16 cellular contexts compared by ENCODE assay signal in the genomic region with DNA sequence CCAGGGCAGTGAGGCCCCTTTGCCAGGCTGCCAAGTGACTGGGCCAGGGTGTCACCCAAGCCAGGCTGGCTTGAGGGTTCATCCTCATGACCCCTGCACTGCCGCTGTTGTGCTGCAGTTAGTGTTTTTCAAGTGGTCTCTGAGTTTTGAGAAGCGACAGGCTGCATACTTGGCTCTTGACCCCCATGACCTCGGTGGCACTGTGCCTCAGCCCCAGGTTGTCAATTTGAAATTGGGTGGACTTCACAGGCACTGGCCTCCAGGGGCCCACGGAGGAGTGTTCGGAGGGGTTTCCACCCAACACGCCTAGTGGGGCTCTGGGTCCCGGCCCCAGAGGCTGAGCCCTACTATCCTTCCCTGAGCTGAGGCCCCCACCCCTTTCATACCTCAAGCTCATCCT. TPM values are rescaled to one million over a fixed set of nuclear protein-coding genes. Genes with fewer than 3 reads are reported as not detected.
DNase-seq lines count a peak whose midpoint lies in the region; ATAC-seq and TF ChIP-seq lines count a peak whose summit lies in the region.
"Had no signal": no experiment of that assay in that cellular context is flagged by ENCODE, and none has a peak within 500 bp of the region (broad histone marks: within the 10 kb centered on the region; RNA-seq: fewer than 3 reads in every experiment).

No MANE protein-coding gene starts in this region.

- peak overlapping the region; percentile 5 to 6 for H3K27ac ChIP-seq in right atrium auricular region
- H3K27ac ChIP-seq in skeletal muscle tissue (ENCODE audit: low read depth, low read length): peak overlapping the region; percentile 98
- H3K27ac ChIP-seq: BLaER1 treated with 17β-estradiol and CSF1 and Interleukin-3, amounts not matched to agents 10 nM and 100 nM had no signal

- H3K4me3 Mint-ChIP-seq in type B pancreatic cell: no peak overlapping the region
- H3K4me3 Mint-ChIP-seq: B cell; CD8-positive, alpha-beta T cell had no signal

- H3K36me3 ChIP-seq in right atrium auricular region (peaks cover 12% of the 10 kb centered on the region), skeletal muscle tissue (ENCODE audit: control insufficient read depth in 3 of 3, insufficient read depth in 3 of 3, low read length in 3 of 3) (peaks cover 5 to 16% (median 7%) of the 10 kb centered on the region in 3 donors)
- H3K36me3 ChIP-seq: HAP-1 had no signal

- intact Hi-C loops in left ventricle myocardium superior (cut with micrococcal nuclease): no loop called here

- H3K27me3 ChIP-seq in right atrium auricular region (no peaks in the 10 kb centered on the region), skeletal muscle tissue (ENCODE audit: control insufficient read depth in 3 of 3, insufficient read depth in 3 of 3, low read length in 3 of 3) (no peaks in the 10 kb centered on the region)
- H3K27me3 ChIP-seq: BLaER1 treated with 17β-estradiol and CSF1 and Interleukin-3, amounts not matched to agents 10 nM and 100 nM had no signal

- no peaks in the 10 kb centered on the region for H3K27me3 Mint-ChIP-seq in type B pancreatic cell
- H3K27me3 Mint-ChIP-seq: B cell had no signal

- H3K4me1 Mint-ChIP-seq in type B pancreatic cell (ENCODE audit: unreplicated experiment): no peaks in the 10 kb centered on the region

- TF ChIP-seq CTCF in right atrium auricular region (IDR thresholded peaks at IDR 0.05) (no peak), type B pancreatic cell (conservative IDR thresholded peaks at IDR 0.05) (no peak)

- no peak for ATAC-seq in left ventricle myocardium superior
- ATAC-seq: CD8-positive, alpha-beta T cell; GM12878 had no signal

- peaks cover 11% of the 10 kb centered on the region for H3K36me3 Mint-ChIP-seq in type B pancreatic cell

- H3K4me3 ChIP-seq in right atrium auricular region (no peak overlapping the region), skeletal muscle tissue (ENCODE audit: low read length in 3 of 3) (peak overlapping the region in 1 of 3 donors; percentile 30)
- H3K4me3 ChIP-seq: BLaER1 treated with 17β-estradiol and CSF1 and Interleukin-3, amounts not matched to agents 10 nM and 100 nM; GM12878; HAP-1 had no signal

- peak overlapping the region; percentile 45 to 54 (median 46) for H3K9ac ChIP-seq in skeletal muscle tissue (ENCODE audit: low read depth in 1 of 3, low read length in 3 of 3)
- H3K9ac ChIP-seq: BLaER1 treated with 17β-estradiol and CSF1 and Interleukin-3, amounts not matched to agents 10 nM and 100 nM had no signal

- H3K9me3 Mint-ChIP-seq in type B pancreatic cell: no peaks in the 10 kb centered on the region
- H3K9me3 Mint-ChIP-seq: CD8-positive, alpha-beta T cell had no signal

- H3K9me3 ChIP-seq in right atrium auricular region: no peaks in the 10 kb centered on the region
- H3K9me3 ChIP-seq in skeletal muscle tissue (ENCODE audit: control insufficient read depth in 3 of 3, low read length in 3 of 3): no peaks in the 10 kb centered on the region
- H3K9me3 ChIP-seq: BLaER1 treated with 17β-estradiol and CSF1 and Interleukin-3, amounts not matched to agents 10 nM and 100 nM; HAP-1 had no signal

- DNase-seq in right atrium auricular region (ENCODE audit: low spot score) (peak; percentile 54), left ventricle myocardium superior (no peak), mesenteric fat pad (ENCODE audit: low spot score) (peak; percentile 84), type B pancreatic cell (ENCODE audit: extremely low spot score, unreplicated experiment) (peak; percentile 64), T-helper 1 cell (no peak), hippocampal formation (lab: John Stamatoyannopoulos, UW) (no peak), UCSD-AML1 (lab: John Stamatoyannopoulos, UW; ENCODE audit: unreplicated experiment) (no peak)
- DNase-seq: Calu3, DMS79 treated with DMSO at 0.1 percent for 48 hours, GF-D8 had no signal

- no peak overlapping the region for H3K27ac Mint-ChIP-seq in type B pancreatic cell
- H3K27ac Mint-ChIP-seq: B cell; CD8-positive, alpha-beta T cell had no signal

- peaks cover 0 to 96% of the 10 kb centered on the region in 2 donors for H3K4me1 ChIP-seq in right atrium auricular region
- peaks cover 87 to 94% (median 90%) of the 10 kb centered on the region in 3 donors for H3K4me1 ChIP-seq in skeletal muscle tissue (ENCODE audit: control insufficient read depth in 3 of 3, insufficient read depth in 3 of 3, low read length in 3 of 3)
- H3K4me1 ChIP-seq: HAP-1 had no signal

RNA-seq across cellular contexts. Expression of a gene that starts 42.7 kb away (rescaled TPM):
- total RNA-seq in right atrium auricular region (10 to 100 TPM; 35.8 to 45.3 TPM), left ventricle myocardium superior (18.6 TPM), mesenteric fat pad (34.4 TPM), skeletal muscle tissue (29.7 TPM), type B pancreatic cell (ENCODE audit: low replicate concordance) (17.5 and 24.5 TPM in 2 replicates)

RNA-seq across cellular contexts. Expression of a gene that starts 44.5 kb away (rescaled TPM):
- total RNA-seq in right atrium auricular region (10 to 100 TPM; 25.5 to 27.2 TPM), left ventricle myocardium superior (31.5 TPM), mesenteric fat pad (37.9 TPM), skeletal muscle tissue (20.9 TPM), type B pancreatic cell (ENCODE audit: low replicate concordance) (28.4 and 33.4 TPM in 2 replicates)

Comparison
In these comparisons a context has a peak if more than half of its experiments do, and no peak if none do; other contexts are left out.
1. DNase-seq: peak in right atrium auricular region (single experiment), mesenteric fat pad (single experiment) and type B pancreatic cell (single experiment); none in left ventricle myocardium superior (single experiment), T-helper 1 cell (0 of 5), hippocampal formation (0 of 2) and UCSD-AML1 (single experiment).